8 cellular contexts compared by ENCODE assay signal in genomic region chr6:26756067-26756805, GRCh38.
DNase-seq lines count a peak whose midpoint lies in the region; ATAC-seq and TF ChIP-seq lines count a peak whose summit lies in the region.
"Not testable (repeated sequence)": the region's sequence is repeated elsewhere in the genome, so short reads cannot be mapped to it uniquely, and the experiment has no call there.

No MANE protein-coding gene starts in this region.

- not testable (repeated sequence) for H3K4me1 ChIP-seq in HUES48 (ENCODE audit: control insufficient read depth, insufficient read depth, low read length); iPS-20b (ENCODE audit: insufficient read depth, low read length)

- peaks cover 38% of the 10 kb centered on the region for H3K27me3 Mint-ChIP-seq in activated naive CD8-positive, alpha-beta T cell treated with anti-CD3 and anti-CD28 coated beads, Interleukin-2, amount 10 ng/mL, durations not matched to agents 7 days and 5 days
- H3K27me3 Mint-ChIP-seq in endothelial cell (ENCODE audit: unreplicated experiment) (peaks cover 18% of the 10 kb centered on the region), type B pancreatic cell (peaks cover 45% of the 10 kb centered on the region)

- ATAC-seq in SK-N-SH treated with all-trans-retinoic acid at 6 μM for 48 hours, result peak; percentile 90
- ATAC-seq in activated naive CD8-positive, alpha-beta T cell treated with anti-CD3 and anti-CD28 coated beads, Interleukin-2, amount 10 ng/mL, durations not matched to agents 7 days and 5 days (ENCODE audit: low read depth), result not testable (repeated sequence)

- peaks cover 28% of the 10 kb centered on the region for H3K27me3 ChIP-seq in HUES48 (ENCODE audit: control insufficient read depth, insufficient read depth, low read length)
- H3K27me3 ChIP-seq in iPS-20b (ENCODE audit: insufficient read depth, low read length), result peaks cover 37% of the 10 kb centered on the region

- H3K9me3 ChIP-seq in HUES48 (ENCODE audit: control insufficient read depth, insufficient read depth, low read length); iPS-20b (ENCODE audit: insufficient read depth, low read depth, low read length): not testable (repeated sequence)

- not testable (repeated sequence) for H3K9ac ChIP-seq in HUES48 (ENCODE audit: low read depth, low read length); iPS-20b (ENCODE audit: low read depth, low read length)

- POLR2A ChIA-PET in activated naive CD8-positive, alpha-beta T cell treated with anti-CD3 and anti-CD28 coated beads, Interleukin-2, amount 10 ng/mL, durations not matched to agents 7 days and 5 days (lab: Charles Lee), result not testable (repeated sequence)

- not testable (repeated sequence) for TF ChIP-seq CTCF in endothelial cell (IDR thresholded peaks at IDR 0.05; ENCODE audit: unreplicated experiment); type B pancreatic cell (conservative IDR thresholded peaks at IDR 0.05)

- not testable (repeated sequence) for H3K36me3 ChIP-seq in HUES48 (ENCODE audit: control insufficient read depth, insufficient read depth, low read length); iPS-20b (ENCODE audit: insufficient read depth, low read depth, low read length)

- not testable (repeated sequence) for H3K9me3 Mint-ChIP-seq in activated naive CD8-positive, alpha-beta T cell treated with anti-CD3 and anti-CD28 coated beads, Interleukin-2, amount 10 ng/mL, durations not matched to agents 7 days and 5 days; endothelial cell (ENCODE audit: unreplicated experiment); type B pancreatic cell

- not testable (repeated sequence) for H3K27ac ChIP-seq in HUES48 (ENCODE audit: low read depth, low read length); iPS-20b (ENCODE audit: low read length)

- H3K27ac Mint-ChIP-seq in activated naive CD8-positive, alpha-beta T cell treated with anti-CD3 and anti-CD28 coated beads, Interleukin-2, amount 10 ng/mL, durations not matched to agents 7 days and 5 days, result peak overlapping the region; percentile 73
- not testable (repeated sequence) for H3K27ac Mint-ChIP-seq in endothelial cell (ENCODE audit: unreplicated experiment)
- peak overlapping the region; percentile 62 for H3K27ac Mint-ChIP-seq in type B pancreatic cell

- DNase-seq in ELF-1 (ENCODE audit: low read depth, low spot score) (peak; percentile 80), endothelial cell (ENCODE audit: low spot score) (peak; percentile 30), non-pigmented ciliary epithelial cell (ENCODE audit: low read depth) (peak; percentile 13)
- DNase-seq in activated naive CD8-positive, alpha-beta T cell treated with anti-CD3 and anti-CD28 coated beads, Interleukin-2, amount 10 ng/mL, durations not matched to agents 7 days and 5 days; type B pancreatic cell (ENCODE audit: extremely low spot score, unreplicated experiment): not testable (repeated sequence)

- H3K4me3 Mint-ChIP-seq in activated naive CD8-positive, alpha-beta T cell treated with anti-CD3 and anti-CD28 coated beads, Interleukin-2, amount 10 ng/mL, durations not matched to agents 7 days and 5 days, result peak overlapping the region; percentile 25
- H3K4me3 Mint-ChIP-seq in endothelial cell (ENCODE audit: unreplicated experiment) (peak overlapping the region; percentile 81), type B pancreatic cell (peak overlapping the region; percentile 88)

- H3K4me3 ChIP-seq in HUES48 (ENCODE audit: low read depth, low read length) (peak overlapping the region; percentile 74), iPS-20b (ENCODE audit: low read length) (peak overlapping the region; percentile 73)

- H3K36me3 Mint-ChIP-seq in activated naive CD8-positive, alpha-beta T cell treated with anti-CD3 and anti-CD28 coated beads, Interleukin-2, amount 10 ng/mL, durations not matched to agents 7 days and 5 days; endothelial cell (ENCODE audit: low read depth, unreplicated experiment); type B pancreatic cell: not testable (repeated sequence)

- not testable (repeated sequence) for H3K4me1 Mint-ChIP-seq in activated naive CD8-positive, alpha-beta T cell treated with anti-CD3 and anti-CD28 coated beads, Interleukin-2, amount 10 ng/mL, durations not matched to agents 7 days and 5 days; type B pancreatic cell (ENCODE audit: unreplicated experiment)
- H3K4me1 Mint-ChIP-seq in endothelial cell (ENCODE audit: unreplicated experiment), result peaks cover 23% of the 10 kb centered on the region

Comparison
In these comparisons a context has a peak if more than half of its experiments do, and no peak if none do; other contexts are left out.
1. H3K4me3 Mint-ChIP-seq: peak in every context shown above with its lines; median percentile 88 in type B pancreatic cell; 81 in endothelial cell; 25 in activated naive CD8-positive, alpha-beta T cell treated with anti-CD3 and anti-CD28 coated beads, Interleukin-2, amount 10 ng/mL, durations not matched to agents 7 days and 5 days.